12 cellular contexts compared by ENCODE assay signal in genomic region chr7:84389242-84389641, GRCh38.
DNase-seq lines count a peak whose midpoint lies in the region; ATAC-seq, FAIRE-seq and TF ChIP-seq lines count a peak whose summit lies in the region.
"Had no signal": no experiment of that assay in that cellular context is flagged by ENCODE, and none has a peak within 500 bp of the region (broad histone marks: within the 10 kb centered on the region; RNA-seq: fewer than 3 reads in every experiment).

No MANE protein-coding gene starts in this region.

- H3K36me3 ChIP-seq in MM.1S (replicated peaks; ENCODE audit: insufficient read depth, low read length) = no peaks in the 10 kb centered on the region
- H3K36me3 ChIP-seq: pancreas had no signal

- peaks cover 5% of the 10 kb centered on the region for H3K4me1 ChIP-seq in MM.1S (ENCODE audit: low read length)
- H3K4me1 ChIP-seq: pancreas had no signal

- TF ChIP-seq CTCF in MM.1S (IDR thresholded peaks at IDR 0.05; ENCODE audit: low read length) = no peak

- DNase-seq in GM12891 (ENCODE audit: insufficient read length, low spot score) (peak; percentile 1), MM.1S (peak; percentile 52), NCI-H2029 (lab: John Stamatoyannopoulos, UW) (no peak)
- no peak for DNase-seq in activated T-cell treated with anti-CD3 and anti-CD28 coated beads, Interleukin-2, amount 50 U/mL, for 48 hours
- no peak for DNase-seq in activated naive CD4-positive, alpha-beta T cell (lab: John Stamatoyannopoulos, UW)
- DNase-seq: activated CD8-positive, alpha-beta T cell treated with anti-CD3 and anti-CD28 coated beads, Interleukin-2, amount 10 ng/mL, durations not matched to agents 7 days and 5 days; kidney glomerular epithelial cell; pancreas had no signal

- H3K27ac ChIP-seq in MM.1S (ENCODE audit: low read length) = peak overlapping the region; percentile 5; the same call in 1 of the 2 replicates
- H3K27ac ChIP-seq: pancreas, RWPE1 had no signal

- no peaks in the 10 kb centered on the region for H3K79me2 ChIP-seq in MM.1S (ENCODE audit: low read length)

- H3K9me3 ChIP-seq in MM.1S (replicated peaks; ENCODE audit: insufficient read depth, low read length) = no peaks in the 10 kb centered on the region
- H3K9me3 ChIP-seq: pancreas had no signal

- no peaks in the 10 kb centered on the region for H3F3A ChIP-seq in MM.1S (ENCODE audit: insufficient read depth, low read length)

- no peak overlapping the region for H3K9ac ChIP-seq in MM.1S (ENCODE audit: low read length)

- TF ChIP-seq POLR2A in GM12891 (IDR thresholded peaks at IDR 0.05; ENCODE audit: low read depth, low read length) = no peak

- peak; percentile 85 for FAIRE-seq in GM12891 (lab: Jason Lieb, UNC)
- FAIRE-seq: pancreas had no signal

- no peaks in the 10 kb centered on the region for H4K20me1 ChIP-seq in MM.1S (ENCODE audit: insufficient read depth, low read length)

- peak overlapping the region; percentile 9; the same call in 1 of the 2 replicates for H3K4me2 ChIP-seq in MM.1S (ENCODE audit: low read depth, low read length)

- H2AFZ ChIP-seq in MM.1S (ENCODE audit: low read length) = no peak overlapping the region

- no peaks in the 10 kb centered on the region for H3K27me3 ChIP-seq in MM.1S (replicated peaks; ENCODE audit: insufficient read depth, low read length)
- H3K27me3 ChIP-seq: pancreas had no signal

- ATAC-seq in GM19397 (IDR thresholded peaks at IDR 0.05; ENCODE audit: unreplicated experiment) = peak; percentile 100
- ATAC-seq in HG02943 (IDR thresholded peaks at IDR 0.05; ENCODE audit: low read depth, unreplicated experiment) = peak; percentile 99
- ATAC-seq in SK-N-SH treated with all-trans-retinoic acid at 6 μM for 48 hours = no peak
- ATAC-seq: activated CD8-positive, alpha-beta T cell treated with anti-CD3 and anti-CD28 coated beads, Interleukin-2, amount 10 ng/mL, durations not matched to agents 7 days and 5 days; pancreas had no signal

- H3K4me3 ChIP-seq in MM.1S (ENCODE audit: low read length) = no peak overlapping the region
- H3K4me3 ChIP-seq: pancreas had no signal

- H3K9me2 ChIP-seq in MM.1S (replicated peaks; ENCODE audit: insufficient read depth, low read length) = no peaks in the 10 kb centered on the region; the same call in 1 of the 2 replicates

TF ChIP-seq in GM12891, 5 proteins besides CTCF, POLR2A, EP300 and RAD21:
- TF ChIP-seq SPI1 (IDR thresholded peaks at IDR 0.05; ENCODE audit: low read depth, low read length) = peak; percentile 99
- no peak for TF ChIP-seq PAX5 (IDR thresholded peaks at IDR 0.05; ENCODE audit: insufficient read depth, low read length, severe bottlenecking)

TF ChIP-seq in SK-N-SH treated with all-trans-retinoic acid at 6 μM for 48 hours, 23 proteins besides CTCF, POLR2A, EP300 and RAD21:
- TF ChIP-seq ARNTL (CRISPR knock-in tag; IDR thresholded peaks at IDR 0.05; ENCODE audit: borderline replicate concordance, low read depth) (no peak), ZNF565 (CRISPR knock-in tag; conservative IDR thresholded peaks at IDR 0.05; ENCODE audit: low read depth) (no peak), SNAI2 (CRISPR knock-in tag; IDR thresholded peaks at IDR 0.05) (no peak), TSHZ2 (CRISPR knock-in tag; IDR thresholded peaks at IDR 0.05) (no peak), CSRNP3 (CRISPR knock-in tag; IDR thresholded peaks at IDR 0.05) (no peak), ESRRG (CRISPR knock-in tag; IDR thresholded peaks at IDR 0.05) (no peak), OSR1 (CRISPR knock-in tag; IDR thresholded peaks at IDR 0.05) (no peak), ZFP3 (CRISPR knock-in tag; IDR thresholded peaks at IDR 0.05) (no peak), ZFP30 (CRISPR knock-in tag; IDR thresholded peaks at IDR 0.05) (no peak), TOX (CRISPR knock-in tag; IDR thresholded peaks at IDR 0.05; ENCODE audit: borderline replicate concordance) (no peak), POU6F1 (CRISPR knock-in tag; IDR thresholded peaks at IDR 0.05; ENCODE audit: borderline replicate concordance, low read depth) (no peak), ZNF70 (CRISPR knock-in tag; IDR thresholded peaks at IDR 0.05) (no peak), ZNF8 (CRISPR knock-in tag; IDR thresholded peaks at IDR 0.05) (no peak), ISL1 (CRISPR knock-in tag; IDR thresholded peaks at IDR 0.05) (no peak), PPARA (CRISPR knock-in tag; IDR thresholded peaks at IDR 0.05; ENCODE audit: borderline replicate concordance) (no peak), CSDC2 (CRISPR knock-in tag; IDR thresholded peaks at IDR 0.05) (no peak), ZC3H10 (CRISPR knock-in tag; IDR thresholded peaks at IDR 0.05) (no peak)

Comparison
In these comparisons a context has a peak if more than half of its experiments do, and no peak if none do; other contexts are left out.
1. DNase-seq: peak in GM12891 (single experiment) and MM.1S (single experiment); none in activated T-cell treated with anti-CD3 and anti-CD28 coated beads, Interleukin-2, amount 50 U/mL, for 48 hours (0 of 2), activated naive CD4-positive, alpha-beta T cell (0 of 4) and NCI-H2029 (single experiment).